1 cellular context compared by ENCODE assay signal in the genomic region with DNA sequence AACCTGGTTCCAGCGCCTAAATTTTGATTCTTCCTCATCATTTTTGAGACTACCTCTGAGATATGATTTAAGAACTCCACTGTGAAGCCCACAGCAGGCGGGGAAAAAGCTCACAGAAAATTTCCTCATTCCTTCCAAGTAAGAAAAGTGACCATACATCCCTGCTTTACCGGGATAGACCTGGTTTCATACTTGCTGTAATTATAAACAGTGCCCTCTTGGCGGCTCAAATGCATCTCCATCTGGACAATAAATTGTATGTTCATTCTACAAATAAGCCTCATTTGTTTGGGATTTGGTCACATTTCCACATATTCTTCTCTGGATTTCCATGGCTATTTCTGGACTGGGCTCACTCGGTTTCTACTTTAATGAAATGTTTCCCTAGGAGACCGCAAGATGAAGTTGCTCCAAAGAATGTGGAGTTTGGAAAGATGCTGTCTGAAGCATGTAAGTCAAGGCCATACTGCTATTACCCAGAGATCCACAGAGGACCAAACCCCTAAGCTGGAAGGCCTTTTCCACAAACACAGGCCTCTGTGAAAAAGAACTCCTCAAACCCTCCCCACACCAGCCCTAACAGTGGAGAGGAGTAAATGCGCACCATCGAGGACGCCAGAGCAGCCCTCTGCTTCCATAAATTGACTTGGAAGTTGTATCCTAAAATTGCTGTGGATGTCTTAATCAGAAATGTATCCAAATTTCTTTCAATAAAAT.
TF ChIP-seq lines count a peak whose summit lies in the region.

No MANE protein-coding gene starts in this region.

TF ChIP-seq in A549, 52 proteins besides CTCF, POLR2A, EP300 and RAD21 (continued from another document):
- no peak for TF ChIP-seq JUNB (IDR thresholded peaks at IDR 0.05)
- no peak for TF ChIP-seq FOXS1 (CRISPR knock-in tag; IDR thresholded peaks at IDR 0.05)
- TF ChIP-seq SREBF2 (IDR thresholded peaks at IDR 0.05): no peak
- TF ChIP-seq, protein P1, sequence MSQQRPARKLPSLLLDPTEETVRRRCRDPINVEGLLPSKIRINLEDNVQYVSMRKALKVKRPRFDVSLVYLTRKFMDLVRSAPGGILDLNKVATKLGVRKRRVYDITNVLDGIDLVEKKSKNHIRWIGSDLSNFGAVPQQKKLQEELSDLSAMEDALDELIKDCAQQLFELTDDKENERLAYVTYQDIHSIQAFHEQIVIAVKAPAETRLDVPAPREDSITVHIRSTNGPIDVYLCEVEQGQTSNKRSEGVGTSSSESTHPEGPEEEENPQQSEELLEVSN (IDR thresholded peaks at IDR 0.05; ENCODE audit: borderline replicate concordance, low read depth): no peak
- TF ChIP-seq, protein P2, sequence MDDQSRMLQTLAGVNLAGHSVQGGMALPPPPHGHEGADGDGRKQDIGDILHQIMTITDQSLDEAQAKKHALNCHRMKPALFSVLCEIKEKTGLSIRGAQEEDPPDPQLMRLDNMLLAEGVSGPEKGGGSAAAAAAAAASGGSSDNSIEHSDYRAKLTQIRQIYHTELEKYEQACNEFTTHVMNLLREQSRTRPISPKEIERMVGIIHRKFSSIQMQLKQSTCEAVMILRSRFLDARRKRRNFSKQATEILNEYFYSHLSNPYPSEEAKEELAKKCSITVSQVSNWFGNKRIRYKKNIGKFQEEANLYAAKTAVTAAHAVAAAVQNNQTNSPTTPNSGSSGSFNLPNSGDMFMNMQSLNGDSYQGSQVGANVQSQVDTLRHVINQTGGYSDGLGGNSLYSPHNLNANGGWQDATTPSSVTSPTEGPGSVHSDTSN (IDR thresholded peaks at IDR 0.05): no peak
- no peak for TF ChIP-seq ZNF302 (CRISPR knock-in tag; IDR thresholded peaks at IDR 0.05)
- TF ChIP-seq ZSCAN20 (CRISPR knock-in tag; IDR thresholded peaks at IDR 0.05): no peak
- no peak for TF ChIP-seq GATA3 (IDR thresholded peaks at IDR 0.05; ENCODE audit: borderline replicate concordance)
- TF ChIP-seq CEBPB (IDR thresholded peaks at IDR 0.05): no peak
- no peak for TF ChIP-seq RARB (CRISPR knock-in tag; IDR thresholded peaks at IDR 0.05)
- no peak for TF ChIP-seq HEYL (CRISPR knock-in tag; IDR thresholded peaks at IDR 0.05)
- no peak for TF ChIP-seq NFE2L2 (conservative IDR thresholded peaks at IDR 0.05; ENCODE audit: low read length)
- no peak for TF ChIP-seq NPAS2 (CRISPR knock-in tag; IDR thresholded peaks at IDR 0.05; ENCODE audit: borderline replicate concordance)
